ENCODE assay signal across 8 cellular contexts in genomic region chr15:68818671-68819450, GRCh38. TPM values are rescaled to one million over a fixed set of nuclear protein-coding genes. Genes with fewer than 3 reads are reported as not detected.
DNase-seq lines count a peak whose midpoint lies in the region; ATAC-seq, FAIRE-seq and TF ChIP-seq lines count a peak whose summit lies in the region.

No MANE protein-coding gene starts in this region.

- H3K4me3 ChIP-seq in A549 = peak overlapping the region; percentile 74
- peak overlapping the region; percentile 89 for H3K4me3 ChIP-seq in PC-9

- FAIRE-seq in A549 (lab: Jason Lieb, UNC) = no peak

- H3K36me3 Mint-ChIP-seq in activated naive CD4-positive, alpha-beta T cell treated with anti-CD3 and anti-CD28 coated beads for 36 hours (ENCODE audit: low read depth) = peaks cover 21% of the 10 kb centered on the region
- no peaks in the 10 kb centered on the region for H3K36me3 Mint-ChIP-seq in glutamatergic neuron (ENCODE audit: unreplicated experiment)

- BruUV-seq in PC-9 (replicated peaks; lab: Mats Ljungman, UMichigan) = TSS peak; percentile 30

- peaks cover 91% of the 10 kb centered on the region for H3K79me2 ChIP-seq in PC-9 (ENCODE audit: low read depth)

- TF ChIP-seq POLR2A in A549 (IDR thresholded peaks at IDR 0.05; ENCODE audit: low read length) (peak; percentile 15; the same call in 1 of the 2 replicates), GM19193 (IDR thresholded peaks at IDR 0.05; ENCODE audit: extremely low read depth, insufficient read depth, insufficient read length) (peak; percentile 44)

- H3K36me3 ChIP-seq in PC-9 (ENCODE audit: low read depth) = no peaks in the 10 kb centered on the region; the same call in 1 of the 2 replicates

- DNase-seq in A549 (ENCODE audit: low read depth in 1 of 2, low spot score in 1 of 2) (peak; percentile 53 to 67), PC-9 (peak in 1 of 2 experiments; percentile 2), glutamatergic neuron (peak; percentile 73), nucleus accumbens (lab: John Stamatoyannopoulos, UW) (peak in 34 of 56 donors; percentile 24 to 76 (median 58)), NCI-H774 (lab: John Stamatoyannopoulos, UW) (no peak), NCI-H446 treated with DMSO at 0.1 percent for 48 hours (lab: John Stamatoyannopoulos, UW) (no peak)
- peak; percentile 45 for DNase-seq in activated naive CD4-positive, alpha-beta T cell treated with anti-CD3 and anti-CD28 coated beads for 36 hours

- ATAC-seq in A549 = peak; percentile 8 to 17; a peak in 3 of 6 replicates

- intact Hi-C loops in PC-9 (cut with micrococcal nuclease; ENCODE audit: unreplicated experiment) = no loop called here
- intact Hi-C loops in activated naive CD4-positive, alpha-beta T cell treated with anti-CD3 and anti-CD28 coated beads for 36 hours (cut with micrococcal nuclease) = loop anchor here (2.0 to 5.0 kb wide), 4 partner anchors 502 to 1278 kb away; partner anchors contain the start of genes PIAS1, RPLP1 and TLE3

- H3K9me3 Mint-ChIP-seq in activated naive CD4-positive, alpha-beta T cell treated with anti-CD3 and anti-CD28 coated beads for 36 hours = no peaks in the 10 kb centered on the region
- H3K9me3 Mint-ChIP-seq in glutamatergic neuron (ENCODE audit: unreplicated experiment) = peaks cover 14% of the 10 kb centered on the region

- peak in 1 of 2 experiments; percentile 10; a peak in 1 of 5 replicates for TF ChIP-seq EP300 in A549 (IDR thresholded peaks at IDR 0.05)

- peak overlapping the region; percentile 94 for H3K27ac Mint-ChIP-seq in activated naive CD4-positive, alpha-beta T cell treated with anti-CD3 and anti-CD28 coated beads for 36 hours
- peak overlapping the region; percentile 92 for H3K27ac Mint-ChIP-seq in glutamatergic neuron (ENCODE audit: unreplicated experiment)

- H3K4me1 ChIP-seq in A549 = peaks cover 38% of the 10 kb centered on the region
- H3K4me1 ChIP-seq in PC-9 (replicated peaks; ENCODE audit: insufficient read depth) = peaks cover 33% of the 10 kb centered on the region

- no peaks in the 10 kb centered on the region for H3K9me2 ChIP-seq in PC-9 (ENCODE audit: insufficient read depth)

- no peaks in the 10 kb centered on the region for H3K27me3 ChIP-seq in PC-9 (ENCODE audit: insufficient read depth, low read depth)

- TF ChIP-seq RAD21 in A549 (conservative IDR thresholded peaks at IDR 0.05 in 1 of 2, IDR thresholded peaks at IDR 0.05 in 1 of 2) = no peak

- POLR2A ChIA-PET in A549 (lab: Yijun Ruan, JAX) = interaction anchor here (0.8 to 1.0 kb wide), 4 partner anchors 113 to 634 kb away, joined by 3 to 4 read pairs (median 4); partner anchors contain the start of genes FEM1B and RPLP1
- POLR2A ChIA-PET in PC-9 (lab: Charles Lee; ENCODE audit: unreplicated experiment) = interaction anchor here (0.5 to 0.7 kb wide), 2 partner anchors 39 to 1943 kb away, joined by 3 read pairs; no protein-coding TSS in a partner anchor

- H3K9me3 ChIP-seq in A549 = no peaks in the 10 kb centered on the region
- no peaks in the 10 kb centered on the region for H3K9me3 ChIP-seq in PC-9 (ENCODE audit: insufficient read depth, low read depth)

- WGBS in A549 (ENCODE audit: missing lambda C conversion rate) = 1% methylated on average over 50 of the region's 77 CpGs

- H3F3A ChIP-seq in PC-9 (ENCODE audit: insufficient read depth, low read depth) = peaks cover 14% of the 10 kb centered on the region; the same call in 1 of the 2 replicates

- TF ChIP-seq CTCF in A549 (IDR thresholded peaks at IDR 0.05) (no peak), PC-9 (conservative IDR thresholded peaks at IDR 0.05) (no peak), glutamatergic neuron (IDR thresholded peaks at IDR 0.05; ENCODE audit: partially characterized antibody, unreplicated experiment) (no peak)

- H2AFZ ChIP-seq in PC-9 = peak overlapping the region; percentile 72

- peaks cover 43% of the 10 kb centered on the region for H3K4me1 Mint-ChIP-seq in activated naive CD4-positive, alpha-beta T cell treated with anti-CD3 and anti-CD28 coated beads for 36 hours (ENCODE audit: low read depth)
- H3K4me1 Mint-ChIP-seq in glutamatergic neuron (ENCODE audit: low read depth, unreplicated experiment) = peaks cover 6% of the 10 kb centered on the region

- H3K27me3 Mint-ChIP-seq in activated naive CD4-positive, alpha-beta T cell treated with anti-CD3 and anti-CD28 coated beads for 36 hours (ENCODE audit: low read depth) = no peaks in the 10 kb centered on the region
- H3K27me3 Mint-ChIP-seq in glutamatergic neuron (ENCODE audit: unreplicated experiment) = peaks cover 6% of the 10 kb centered on the region

- peaks cover 23% of the 10 kb centered on the region for H4K20me1 ChIP-seq in PC-9 (ENCODE audit: insufficient read depth)

- H3K4me2 ChIP-seq in A549 (peak overlapping the region; percentile 88), PC-9 (peak overlapping the region; percentile 73)

- CTCF ChIA-PET in A549 (lab: Yijun Ruan, JAX) = interaction anchor here (0.7 to 1.3 kb wide), 5 partner anchors 19 to 1971 kb away, joined by 3 to 4 read pairs (median 3); no protein-coding TSS in a partner anchor
- CTCF ChIA-PET in PC-9 (lab: Charles Lee) = no interaction called here
- CTCF ChIA-PET in activated naive CD4-positive, alpha-beta T cell treated with anti-CD3 and anti-CD28 coated beads for 36 hours (lab: Charles Lee) = interaction anchor here (1.1 to 1.2 kb wide), 2 partner anchors 25 to 33 kb away, joined by 3 to 4 read pairs; no protein-coding TSS in a partner anchor

- H3K27ac ChIP-seq in A549 (peak overlapping the region; percentile 98 to 99), PC-9 (peak overlapping the region; percentile 87)

- H3K4me3 Mint-ChIP-seq in activated naive CD4-positive, alpha-beta T cell treated with anti-CD3 and anti-CD28 coated beads for 36 hours = peak overlapping the region; percentile 84
- H3K4me3 Mint-ChIP-seq in glutamatergic neuron (ENCODE audit: unreplicated experiment) = peak overlapping the region; percentile 94

TF ChIP-seq in A549, 52 proteins besides CTCF, POLR2A, EP300 and RAD21:
- peak; percentile 22 to 69; a peak in 3 of 5 replicates for TF ChIP-seq JUN (IDR thresholded peaks at IDR 0.05)
- TF ChIP-seq, protein P1, sequence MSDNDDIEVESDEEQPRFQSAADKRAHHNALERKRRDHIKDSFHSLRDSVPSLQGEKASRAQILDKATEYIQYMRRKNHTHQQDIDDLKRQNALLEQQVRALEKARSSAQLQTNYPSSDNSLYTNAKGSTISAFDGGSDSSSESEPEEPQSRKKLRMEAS (IDR thresholded peaks at IDR 0.05) = peak; percentile 2; the same call in 1 of the 2 replicates
- peak; percentile 34 for TF ChIP-seq PHF8 (IDR thresholded peaks at IDR 0.05; ENCODE audit: borderline replicate concordance, low read depth)
- TF ChIP-seq RARB (CRISPR knock-in tag; IDR thresholded peaks at IDR 0.05) = no peak
- TF ChIP-seq, protein P2, sequence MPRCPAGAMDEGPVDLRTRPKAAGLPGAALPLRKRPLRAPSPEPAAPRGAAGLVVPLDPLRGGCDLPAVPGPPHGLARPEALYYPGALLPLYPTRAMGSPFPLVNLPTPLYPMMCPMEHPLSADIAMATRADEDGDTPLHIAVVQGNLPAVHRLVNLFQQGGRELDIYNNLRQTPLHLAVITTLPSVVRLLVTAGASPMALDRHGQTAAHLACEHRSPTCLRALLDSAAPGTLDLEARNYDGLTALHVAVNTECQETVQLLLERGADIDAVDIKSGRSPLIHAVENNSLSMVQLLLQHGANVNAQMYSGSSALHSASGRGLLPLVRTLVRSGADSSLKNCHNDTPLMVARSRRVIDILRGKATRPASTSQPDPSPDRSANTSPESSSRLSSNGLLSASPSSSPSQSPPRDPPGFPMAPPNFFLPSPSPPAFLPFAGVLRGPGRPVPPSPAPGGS (IDR thresholded peaks at IDR 0.05) = peak; percentile 81; the same call in 2 of the 3 replicates
- TF ChIP-seq ZC3H11A (IDR thresholded peaks at IDR 0.05) = no peak
- peak; percentile 61 for TF ChIP-seq CHD2 (IDR thresholded peaks at IDR 0.05; ENCODE audit: low read length, partially characterized antibody)
- TF ChIP-seq GATA3 (IDR thresholded peaks at IDR 0.05; ENCODE audit: borderline replicate concordance) = peak; percentile 2; the same call in 1 of the 2 replicates
- no peak for TF ChIP-seq HES2 (IDR thresholded peaks at IDR 0.05)
TF ChIP-seq in A549: peak in this region for 6.

RNA-seq across cellular contexts. Expression of gene ANP32A, which starts 1.8 kb away (rescaled TPM):
- polyA plus RNA-seq in A549 (2011; rRNA removed) = 200 and 208 TPM in 2 replicates
- 97.6 and 99.3 TPM in 2 replicates for polyA plus RNA-seq in A549 (2012; cell fraction: cytosol; rRNA removed)
- 31.7 and 43.1 TPM in 2 replicates for polyA plus RNA-seq in A549 (2012; cell fraction: nucleus; rRNA removed)
- polyA plus RNA-seq in A549 (2017; fragmentation: RNase III; extraction: RNeasy Plus Mini Kit Qiagen cat#74134 plus additional on column Dnase treatment) = 354 to 362 TPM (median 360 TPM) in 3 replicates
- 58.5 and 59.3 TPM in 2 replicates for polyA minus RNA-seq in A549 (2011; rRNA and poly(A)+ RNA removed)
- 151 and 182 TPM in 2 replicates for total RNA-seq in PC-9 (2021)
- total RNA-seq in activated naive CD4-positive, alpha-beta T cell treated with anti-CD3 and anti-CD28 coated beads for 36 hours = 100 to 1,000 TPM; 216 to 245 TPM
- 134 TPM for total RNA-seq in glutamatergic neuron (ENCODE audit: unreplicated experiment)

Comparison
In these comparisons a context has a peak if more than half of its experiments do, and no peak if none do; other contexts are left out.
1. DNase-seq: peak in A549 (2 of 2), activated naive CD4-positive, alpha-beta T cell treated with anti-CD3 and anti-CD28 coated beads for 36 hours (single experiment), glutamatergic neuron (single experiment) and nucleus accumbens (34 of 56); none in NCI-H774 (single experiment) and NCI-H446 treated with DMSO at 0.1 percent for 48 hours (single experiment).